In genomic region chr2:98088261-98088660, GRCh38 we compare ENCODE assay signal across 13 cellular contexts. TPM values are rescaled to one million over a fixed set of nuclear protein-coding genes. Genes with fewer than 3 reads are reported as not detected.
A peak's percentile ranks its signal among the peaks of the same experiment; 100 is the strongest.
DNase-seq lines count a peak whose midpoint lies in the region; ATAC-seq and TF ChIP-seq lines count a peak whose summit lies in the region.
"Had no signal": no experiment of that assay in that cellular context is flagged by ENCODE, and none has a peak within 500 bp of the region (broad histone marks: within the 10 kb centered on the region; RNA-seq: fewer than 3 reads in every experiment).

No MANE protein-coding gene starts in this region.

- H3K4me3 Mint-ChIP-seq in brain, result peak overlapping the region; percentile 81 to 90 (median 89)

- TF ChIP-seq CTCF in GM10248 (IDR thresholded peaks at IDR 0.05; ENCODE audit: control extremely low read depth, extremely low read depth, low read depth, missing control alignments) (no peak), brain (conservative IDR thresholded peaks at IDR 0.05) (no peak)

- H3K27me3 Mint-ChIP-seq in brain, result peaks cover 5% of the 10 kb centered on the region

- POLR2A ChIA-PET in GM10248 (lab: Yijun Ruan, JAX), result interaction anchor here (0.5 kb wide), 1 partner anchor 137 kb away, joined by 4 read pairs; no protein-coding TSS in a partner anchor

- DNase-seq in GM10248 (ENCODE audit: extremely low spot score) (peak; percentile 31), NOMO-1 (lab: John Stamatoyannopoulos, UW; ENCODE audit: unreplicated experiment in 2 of 2) (peak; percentile 91 to 96), pons (ENCODE audit: low spot score) (peak; percentile 82), NCI-H187 treated with DMSO at 0.1 percent for 48 hours (lab: John Stamatoyannopoulos, UW) (no peak)
- no peak for DNase-seq in stimulated activated naive CD4-positive, alpha-beta T cell (lab: John Stamatoyannopoulos, UW)
- DNase-seq in activated CD8-positive, alpha-beta memory T cell treated with anti-CD3 and anti-CD28 coated beads, Interleukin-2, amount 50 U/mL, for 48 hours, result no peak
- DNase-seq: GOT3, mammary epithelial cell, NCI-H1417 treated with DMSO at 0.1 percent for 48 hours, T-helper 1 cell had no signal

- H3K4me1 Mint-ChIP-seq in brain, result peaks cover 16% of the 10 kb centered on the region

- H3K27ac Mint-ChIP-seq in brain, result no peak overlapping the region

- CTCF ChIA-PET in GM10248 (lab: Yijun Ruan, JAX), result interaction anchor here (0.7 to 1.2 kb wide), 4 partner anchors 8 to 391 kb away, joined by 3 read pairs; no protein-coding TSS in a partner anchor

- H3K9me3 Mint-ChIP-seq in brain, result peaks cover 0 to 3% (median 0%) of the 10 kb centered on the region in 5 experiments

- H3K36me3 Mint-ChIP-seq in brain, result no peaks in the 10 kb centered on the region

- no peak for ATAC-seq in GM18511 (IDR thresholded peaks at IDR 0.05; ENCODE audit: unreplicated experiment)

RNA-seq across cellular contexts. Expression of gene VWA3B, which starts 1.3 kb away (rescaled TPM):
- 1.1 TPM for polyA plus RNA-seq in brain (ENCODE audit: insufficient read depth, low read depth, low replicate concordance)
- polyA plus RNA-seq: endothelial cell of umbilical vein had no signal

Comparison
In these comparisons a context has a peak if more than half of its experiments do, and no peak if none do; other contexts are left out.
1. DNase-seq: peak in GM10248 (single experiment), NOMO-1 (2 of 2) and pons (single experiment); none in stimulated activated naive CD4-positive, alpha-beta T cell (0 of 6), NCI-H187 treated with DMSO at 0.1 percent for 48 hours (single experiment) and activated CD8-positive, alpha-beta memory T cell treated with anti-CD3 and anti-CD28 coated beads, Interleukin-2, amount 50 U/mL, for 48 hours (single experiment).